In the genomic region with DNA sequence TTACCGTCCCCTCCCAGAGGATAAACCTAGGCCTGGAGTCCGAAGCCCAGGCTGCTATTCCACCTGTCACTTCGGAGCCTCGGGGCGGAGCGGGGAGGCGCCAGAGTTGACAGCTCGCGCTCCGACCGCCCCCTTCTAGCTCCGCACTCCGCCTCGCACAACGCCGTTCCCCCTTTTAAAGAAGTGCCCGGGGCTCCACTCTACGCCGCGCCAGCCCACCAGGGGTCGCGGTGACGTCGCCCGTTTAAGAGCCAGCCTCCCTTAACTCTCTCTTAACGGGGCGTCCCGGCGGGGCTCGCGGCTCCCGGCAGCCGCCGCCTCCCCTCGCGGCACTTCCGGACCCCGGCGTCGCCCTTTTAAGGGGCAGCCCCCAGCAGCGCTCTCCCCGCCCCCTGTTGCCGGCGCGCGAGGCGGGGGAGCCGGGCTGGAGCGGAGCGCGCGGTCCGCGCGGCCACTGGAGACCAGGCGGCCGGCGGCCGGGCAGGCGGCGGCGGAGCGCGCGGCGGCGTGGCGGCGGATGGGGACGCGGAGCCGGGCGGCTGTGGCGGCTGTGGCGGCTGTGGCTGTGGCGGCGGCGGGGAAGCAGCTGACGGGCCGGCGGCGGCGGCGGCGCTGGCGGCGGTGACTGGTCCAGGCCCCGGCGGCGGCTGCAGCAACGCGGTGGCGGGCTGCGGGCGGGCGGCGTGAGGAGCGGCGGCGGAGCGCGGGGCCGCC, we compare ENCODE assay signal across 1 cellular context.
TF ChIP-seq lines count a peak whose summit lies in the region.

A gene (plus strand): TSS at position 454 of the 714 bp plus-strand sequence. CDS start 364 bp downstream, outside the sequence.

TF ChIP-seq in WTC11, 78 proteins besides CTCF, POLR2A, EP300 and RAD21 (continued from another document):
- no peak; the same call in 1 of the 2 replicates for TF ChIP-seq ZNF317 (CRISPR knock-in tag; IDR thresholded peaks at IDR 0.05; ENCODE audit: borderline replicate concordance, low read depth)
- TF ChIP-seq, protein P1, sequence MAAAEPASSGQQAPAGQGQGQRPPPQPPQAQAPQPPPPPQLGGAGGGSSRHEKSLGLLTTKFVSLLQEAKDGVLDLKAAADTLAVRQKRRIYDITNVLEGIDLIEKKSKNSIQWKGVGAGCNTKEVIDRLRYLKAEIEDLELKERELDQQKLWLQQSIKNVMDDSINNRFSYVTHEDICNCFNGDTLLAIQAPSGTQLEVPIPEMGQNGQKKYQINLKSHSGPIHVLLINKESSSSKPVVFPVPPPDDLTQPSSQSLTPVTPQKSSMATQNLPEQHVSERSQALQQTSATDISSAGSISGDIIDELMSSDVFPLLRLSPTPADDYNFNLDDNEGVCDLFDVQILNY (CRISPR knock-in tag; IDR thresholded peaks at IDR 0.05), result peak; percentile 89; the same call in 1 of the 2 replicates
- peak; percentile 7; the same call in 1 of the 2 replicates for TF ChIP-seq ZNF423 (CRISPR knock-in tag; IDR thresholded peaks at IDR 0.05)
- peak; percentile 78; the same call in 1 of the 2 replicates for TF ChIP-seq MYBL2 (CRISPR knock-in tag; IDR thresholded peaks at IDR 0.05)
- peak; percentile 87 for TF ChIP-seq TEAD1 (CRISPR knock-in tag; IDR thresholded peaks at IDR 0.05)
- TF ChIP-seq ETV6 (CRISPR knock-in tag; IDR thresholded peaks at IDR 0.05), result peak; percentile 71; the same call in 1 of the 2 replicates
- TF ChIP-seq, protein P2, sequence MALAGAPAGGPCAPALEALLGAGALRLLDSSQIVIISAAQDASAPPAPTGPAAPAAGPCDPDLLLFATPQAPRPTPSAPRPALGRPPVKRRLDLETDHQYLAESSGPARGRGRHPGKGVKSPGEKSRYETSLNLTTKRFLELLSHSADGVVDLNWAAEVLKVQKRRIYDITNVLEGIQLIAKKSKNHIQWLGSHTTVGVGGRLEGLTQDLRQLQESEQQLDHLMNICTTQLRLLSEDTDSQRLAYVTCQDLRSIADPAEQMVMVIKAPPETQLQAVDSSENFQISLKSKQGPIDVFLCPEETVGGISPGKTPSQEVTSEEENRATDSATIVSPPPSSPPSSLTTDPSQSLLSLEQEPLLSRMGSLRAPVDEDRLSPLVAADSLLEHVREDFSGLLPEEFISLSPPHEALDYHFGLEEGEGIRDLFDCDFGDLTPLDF (CRISPR knock-in tag; IDR thresholded peaks at IDR 0.05), result peak; percentile 65; the same call in 1 of the 2 replicates
- TF ChIP-seq ZNF232 (CRISPR knock-in tag; IDR thresholded peaks at IDR 0.05), result 0 out of 2 replicates have a peak, but pooled peaks have one; percentile 57
